ENCODE assay signal across 12 cellular contexts in genomic region chr16:2476345-2476720, GRCh38. TPM values are rescaled to one million over a fixed set of nuclear protein-coding genes. Genes with fewer than 3 reads are reported as not detected.
DNase-seq lines count a peak whose midpoint lies in the region; TF ChIP-seq lines count a peak whose summit lies in the region.
"Had no signal": no experiment of that assay in that cellular context is flagged by ENCODE, and none has a peak within 500 bp of the region (broad histone marks: within the 10 kb centered on the region; RNA-seq: fewer than 3 reads in every experiment).

No MANE protein-coding gene starts in this region.

- H3K4me1 Mint-ChIP-seq in activated T-helper 1 cell treated with anti-CD3 and anti-CD28 coated beads, Interleukin-12 subunit alpha, Interleukin-12 subunit beta, Interleukin-2, Interleukin-4 antibody, amounts not matched to agents 30 ng/mL and 10 ng/mL and 1 ng/mL, durations not matched to agents 14 hours and 24 hours and 36 hours (ENCODE audit: low read depth), result peaks cover 4% of the 10 kb centered on the region

- intact Hi-C loops in activated T-helper 1 cell treated with anti-CD3 and anti-CD28 coated beads, Interleukin-12 subunit alpha, Interleukin-12 subunit beta, Interleukin-2, Interleukin-4 antibody, amounts not matched to agents 30 ng/mL and 10 ng/mL and 1 ng/mL, durations not matched to agents 14 hours and 24 hours and 36 hours (cut with micrococcal nuclease), result no loop called here

- peak overlapping the region; percentile 88 for H3K4me2 ChIP-seq in DOHH2 (ENCODE audit: low read length)

- no peaks in the 10 kb centered on the region for H3K9me3 ChIP-seq in DOHH2 (ENCODE audit: control insufficient read depth, insufficient read depth, low read length)
- H3K9me3 ChIP-seq in mucosa of stomach (ENCODE audit: control insufficient read depth, low read length), result no peaks in the 10 kb centered on the region
- H3K9me3 ChIP-seq: thyroid gland had no signal

- H3K79me2 ChIP-seq in DOHH2 (ENCODE audit: control insufficient read depth, low read length), result peaks cover 83% of the 10 kb centered on the region

- H3K9me2 ChIP-seq in DOHH2 (replicated peaks; ENCODE audit: control insufficient read depth, low read length), result no peaks in the 10 kb centered on the region

- no peak for DNase-seq in AG10803 (ENCODE audit: low read depth)
- DNase-seq in activated T-helper 1 cell treated with anti-CD3 and anti-CD28 coated beads, Interleukin-12 subunit alpha, Interleukin-12 subunit beta, Interleukin-2, Interleukin-4 antibody, amounts not matched to agents 30 ng/mL and 10 ng/mL and 1 ng/mL, durations not matched to agents 14 hours and 24 hours and 36 hours (ENCODE audit: low spot score), result no peak
- DNase-seq in D341Med (ENCODE audit: low spot score), result no peak
- no peak for DNase-seq in RPMI8226
- no peak for DNase-seq in NCI-H2107 treated with DMSO at 0.1 percent for 48 hours (lab: John Stamatoyannopoulos, UW; ENCODE audit: unreplicated experiment)
- DNase-seq in NCI-H2107 (lab: John Stamatoyannopoulos, UW), result no peak
- DNase-seq: activated effector memory CD4-positive, alpha-beta T cell treated with anti-CD3 and anti-CD28 coated beads, Interleukin-2, amount 50 U/mL, for 16 hours; DMS79 treated with DMSO at 0.1 percent for 48 hours; stimulated activated CD4-positive, alpha-beta T cell treated with anti-CD3 and anti-CD28 coated beads, Interleukin-4, amount 100 ng/mL, for 4 hours had no signal

- no peak overlapping the region for H3K27ac ChIP-seq in DOHH2 (ENCODE audit: low read depth, low read length)

- H3K36me3 ChIP-seq in DOHH2 (ENCODE audit: control insufficient read depth, low read length) (peaks cover 14% of the 10 kb centered on the region), mucosa of stomach (ENCODE audit: control insufficient read depth, insufficient read depth, low read length) (no peaks in the 10 kb centered on the region)
- H3K36me3 ChIP-seq: thyroid gland had no signal

- no peaks in the 10 kb centered on the region for H3F3A ChIP-seq in DOHH2 (ENCODE audit: control insufficient read depth, insufficient read depth)

- peaks cover 13% of the 10 kb centered on the region for H3K27me3 Mint-ChIP-seq in activated T-helper 1 cell treated with anti-CD3 and anti-CD28 coated beads, Interleukin-12 subunit alpha, Interleukin-12 subunit beta, Interleukin-2, Interleukin-4 antibody, amounts not matched to agents 30 ng/mL and 10 ng/mL and 1 ng/mL, durations not matched to agents 14 hours and 24 hours and 36 hours (ENCODE audit: insufficient read depth)

- H3K36me3 Mint-ChIP-seq in activated T-helper 1 cell treated with anti-CD3 and anti-CD28 coated beads, Interleukin-12 subunit alpha, Interleukin-12 subunit beta, Interleukin-2, Interleukin-4 antibody, amounts not matched to agents 30 ng/mL and 10 ng/mL and 1 ng/mL, durations not matched to agents 14 hours and 24 hours and 36 hours (ENCODE audit: low read depth), result no peaks in the 10 kb centered on the region

- no peaks in the 10 kb centered on the region for H3K9me3 Mint-ChIP-seq in activated T-helper 1 cell treated with anti-CD3 and anti-CD28 coated beads, Interleukin-12 subunit alpha, Interleukin-12 subunit beta, Interleukin-2, Interleukin-4 antibody, amounts not matched to agents 30 ng/mL and 10 ng/mL and 1 ng/mL, durations not matched to agents 14 hours and 24 hours and 36 hours

- H3K4me3 ChIP-seq in AG10803 (ENCODE audit: low read length) (peak overlapping the region; percentile 61; the same call in 1 of the 2 replicates), DOHH2 (ENCODE audit: low read length) (peak overlapping the region; percentile 82), mucosa of stomach (ENCODE audit: low read length) (peak overlapping the region; percentile 31)

- TF ChIP-seq CTCF in AG10803 (conservative IDR thresholded peaks at IDR 0.05; ENCODE audit: low read length) (no peak), DOHH2 (IDR thresholded peaks at IDR 0.05; ENCODE audit: low read depth, low read length, poor library complexity, severe bottlenecking) (no peak)

- H3K27ac Mint-ChIP-seq in activated T-helper 1 cell treated with anti-CD3 and anti-CD28 coated beads, Interleukin-12 subunit alpha, Interleukin-12 subunit beta, Interleukin-2, Interleukin-4 antibody, amounts not matched to agents 30 ng/mL and 10 ng/mL and 1 ng/mL, durations not matched to agents 14 hours and 24 hours and 36 hours, result no peak overlapping the region

- peak overlapping the region; percentile 68 for H3K4me3 Mint-ChIP-seq in activated T-helper 1 cell treated with anti-CD3 and anti-CD28 coated beads, Interleukin-12 subunit alpha, Interleukin-12 subunit beta, Interleukin-2, Interleukin-4 antibody, amounts not matched to agents 30 ng/mL and 10 ng/mL and 1 ng/mL, durations not matched to agents 14 hours and 24 hours and 36 hours

- H3K27me3 ChIP-seq in DOHH2 (ENCODE audit: control insufficient read depth, low read length), result no peaks in the 10 kb centered on the region
- peaks cover 22% of the 10 kb centered on the region for H3K27me3 ChIP-seq in mucosa of stomach (ENCODE audit: control insufficient read depth, insufficient read depth, low read length)
- H3K27me3 ChIP-seq: thyroid gland had no signal

- peaks cover 38% of the 10 kb centered on the region for H3K4me1 ChIP-seq in DOHH2 (ENCODE audit: control insufficient read depth, low read length)
- H3K4me1 ChIP-seq in mucosa of stomach (ENCODE audit: control insufficient read depth, insufficient read depth, low read length), result peaks cover 25% of the 10 kb centered on the region

- H4K20me1 ChIP-seq in DOHH2 (ENCODE audit: control insufficient read depth, insufficient read depth, low read depth, low read length), result peaks cover 21% of the 10 kb centered on the region; the same call in 1 of the 2 replicates

- H3K9ac ChIP-seq in mucosa of stomach (ENCODE audit: low read length), result no peak overlapping the region

RNA-seq across cellular contexts. Expression of gene TBC1D24, which starts 1.4 kb away (rescaled TPM):
- 19.6 and 24.6 TPM in 2 replicates for total RNA-seq in activated T-helper 1 cell treated with anti-CD3 and anti-CD28 coated beads, Interleukin-12 subunit alpha, Interleukin-12 subunit beta, Interleukin-2, Interleukin-4 antibody, amounts not matched to agents 30 ng/mL and 10 ng/mL and 1 ng/mL, durations not matched to agents 14 hours and 24 hours and 36 hours

RNA-seq across cellular contexts. Expression of gene NTN3, which starts 5.2 kb away (rescaled TPM):
- 0.10 TPM in 1 of 2 replicates, not detected in the other for total RNA-seq in activated T-helper 1 cell treated with anti-CD3 and anti-CD28 coated beads, Interleukin-12 subunit alpha, Interleukin-12 subunit beta, Interleukin-2, Interleukin-4 antibody, amounts not matched to agents 30 ng/mL and 10 ng/mL and 1 ng/mL, durations not matched to agents 14 hours and 24 hours and 36 hours

RNA-seq across cellular contexts. Expression of gene TEDC2, which starts 16.4 kb away (rescaled TPM):
- 41.0 and 43.9 TPM in 2 replicates for total RNA-seq in activated T-helper 1 cell treated with anti-CD3 and anti-CD28 coated beads, Interleukin-12 subunit alpha, Interleukin-12 subunit beta, Interleukin-2, Interleukin-4 antibody, amounts not matched to agents 30 ng/mL and 10 ng/mL and 1 ng/mL, durations not matched to agents 14 hours and 24 hours and 36 hours

RNA-seq across cellular contexts. Expression of gene ATP6V0C, which starts 37.4 kb away (rescaled TPM):
- total RNA-seq in activated T-helper 1 cell treated with anti-CD3 and anti-CD28 coated beads, Interleukin-12 subunit alpha, Interleukin-12 subunit beta, Interleukin-2, Interleukin-4 antibody, amounts not matched to agents 30 ng/mL and 10 ng/mL and 1 ng/mL, durations not matched to agents 14 hours and 24 hours and 36 hours, result 117 and 119 TPM in 2 replicates

RNA-seq across cellular contexts. Expression of gene AMDHD2, which starts 43.8 kb away (rescaled TPM):
- total RNA-seq in activated T-helper 1 cell treated with anti-CD3 and anti-CD28 coated beads, Interleukin-12 subunit alpha, Interleukin-12 subunit beta, Interleukin-2, Interleukin-4 antibody, amounts not matched to agents 30 ng/mL and 10 ng/mL and 1 ng/mL, durations not matched to agents 14 hours and 24 hours and 36 hours, result 32.4 and 38.3 TPM in 2 replicates

Comparison
In these comparisons a context has a peak if more than half of its experiments do, and no peak if none do; other contexts are left out.
1. H3K4me3 ChIP-seq: peak in every context shown above with its lines; median percentile 82 in DOHH2; 61 in AG10803; 31 in mucosa of stomach.